Comparison of ENCODE assay signal across 1 cellular context in the genomic region with DNA sequence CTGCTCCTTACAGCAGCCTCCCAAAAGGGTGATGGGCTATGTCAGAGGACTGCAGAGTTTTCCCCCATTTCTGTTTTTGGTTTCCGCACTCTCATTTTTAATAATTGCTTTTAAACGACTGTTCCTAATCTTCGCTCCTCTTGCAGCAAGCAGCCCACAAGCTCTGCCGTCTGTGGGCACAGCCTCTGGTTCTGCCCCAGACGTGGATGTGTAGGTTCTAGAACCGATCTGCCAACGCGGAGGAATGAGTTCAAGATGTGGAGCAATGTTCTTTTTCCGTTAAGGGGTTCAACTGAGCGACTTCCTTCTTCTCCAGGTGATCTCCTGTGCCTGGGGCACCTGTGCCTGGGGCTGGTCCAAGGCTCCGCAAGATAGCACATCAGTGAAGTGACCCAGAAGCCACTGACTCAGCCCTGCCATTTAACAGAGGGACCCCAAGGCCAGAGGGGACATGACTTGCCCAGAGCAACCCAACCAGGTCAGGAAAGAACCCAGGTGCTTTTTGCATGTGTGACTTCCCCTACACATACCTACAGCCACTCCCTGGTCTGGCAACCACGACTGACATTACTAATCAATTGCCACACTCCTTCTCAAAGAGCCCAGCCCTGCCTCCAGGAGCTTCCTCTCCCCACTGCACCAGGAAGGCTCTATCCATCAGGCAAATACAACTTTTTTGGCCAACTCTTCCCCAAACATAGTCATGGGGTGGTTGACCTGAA.
TF ChIP-seq lines count a peak whose summit lies in the region.

No MANE protein-coding gene starts in this region.

TF ChIP-seq in HCT116, 20 proteins besides CTCF, POLR2A, EP300 and RAD21 (continued from another document):
- TF ChIP-seq CBX3 (IDR thresholded peaks at IDR 0.05; ENCODE audit: low read depth) (no peak), SP1 (IDR thresholded peaks at IDR 0.05; ENCODE audit: low read depth) (no peak), EGR1 (IDR thresholded peaks at IDR 0.05; ENCODE audit: low read depth) (no peak), YY1 (IDR thresholded peaks at IDR 0.05; ENCODE audit: extremely low read depth, insufficient replicate concordance, low read depth, low read length) (no peak), ZNF274 (IDR thresholded peaks at IDR 0.05; ENCODE audit: low read depth, low read length) (no peak)
- TF ChIP-seq, protein P1, sequence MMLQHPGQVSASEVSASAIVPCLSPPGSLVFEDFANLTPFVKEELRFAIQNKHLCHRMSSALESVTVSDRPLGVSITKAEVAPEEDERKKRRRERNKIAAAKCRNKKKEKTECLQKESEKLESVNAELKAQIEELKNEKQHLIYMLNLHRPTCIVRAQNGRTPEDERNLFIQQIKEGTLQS (IDR thresholded peaks at IDR 0.05) = no peak
